8 cellular contexts compared by ENCODE assay signal in the genomic region with DNA sequence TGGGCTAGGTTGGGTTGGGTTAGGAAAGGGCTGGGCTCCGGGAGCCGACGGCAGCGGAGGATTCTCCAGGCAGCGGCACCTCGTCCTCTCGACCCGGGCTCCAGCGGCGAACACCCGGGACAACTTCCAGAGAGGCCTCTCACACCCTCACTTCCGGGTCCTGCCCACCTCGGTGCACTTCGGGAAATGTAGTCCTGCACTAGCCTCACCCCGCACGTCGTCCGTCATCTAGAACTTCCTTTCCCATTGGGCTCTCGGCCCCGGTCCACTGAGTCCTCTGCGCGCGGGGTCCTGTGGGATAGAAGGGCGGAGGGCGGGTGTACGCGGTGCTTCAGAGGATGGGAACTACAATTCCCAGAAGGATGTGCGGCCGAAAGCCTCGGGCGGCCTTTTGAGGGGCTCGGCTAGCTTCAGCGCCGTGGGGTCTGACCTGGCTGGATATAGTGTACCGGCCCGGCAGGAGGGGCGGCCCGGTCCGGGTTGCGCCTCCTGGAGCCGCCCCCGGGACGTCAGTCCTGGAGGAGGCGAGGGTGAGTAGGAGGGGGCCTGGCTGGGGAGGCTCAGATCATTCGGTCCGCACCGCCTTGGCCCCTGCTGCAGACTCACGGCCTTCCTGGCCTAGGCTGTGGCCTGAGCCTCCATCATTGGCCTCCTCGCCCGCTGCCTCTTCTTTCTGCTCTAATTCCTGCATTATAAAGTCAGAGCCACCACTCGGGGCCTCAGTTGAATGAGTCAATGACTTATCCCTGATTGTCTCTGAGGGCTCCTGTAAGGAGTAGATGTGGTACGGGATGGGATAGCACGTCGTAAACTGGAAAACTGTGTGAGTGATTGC. TPM values are rescaled to one million over a fixed set of nuclear protein-coding genes. Genes with fewer than 3 reads are reported as not detected.
A peak's percentile ranks its signal among the peaks of the same experiment; 100 is the strongest.
DNase-seq lines count a peak whose midpoint lies in the region; ATAC-seq and TF ChIP-seq lines count a peak whose summit lies in the region.

Gene ERP44 (minus strand): TSS at position 114 of the 835 bp plus-strand sequence. CDS start 160 bp downstream, outside the sequence.
A gene with protein sequence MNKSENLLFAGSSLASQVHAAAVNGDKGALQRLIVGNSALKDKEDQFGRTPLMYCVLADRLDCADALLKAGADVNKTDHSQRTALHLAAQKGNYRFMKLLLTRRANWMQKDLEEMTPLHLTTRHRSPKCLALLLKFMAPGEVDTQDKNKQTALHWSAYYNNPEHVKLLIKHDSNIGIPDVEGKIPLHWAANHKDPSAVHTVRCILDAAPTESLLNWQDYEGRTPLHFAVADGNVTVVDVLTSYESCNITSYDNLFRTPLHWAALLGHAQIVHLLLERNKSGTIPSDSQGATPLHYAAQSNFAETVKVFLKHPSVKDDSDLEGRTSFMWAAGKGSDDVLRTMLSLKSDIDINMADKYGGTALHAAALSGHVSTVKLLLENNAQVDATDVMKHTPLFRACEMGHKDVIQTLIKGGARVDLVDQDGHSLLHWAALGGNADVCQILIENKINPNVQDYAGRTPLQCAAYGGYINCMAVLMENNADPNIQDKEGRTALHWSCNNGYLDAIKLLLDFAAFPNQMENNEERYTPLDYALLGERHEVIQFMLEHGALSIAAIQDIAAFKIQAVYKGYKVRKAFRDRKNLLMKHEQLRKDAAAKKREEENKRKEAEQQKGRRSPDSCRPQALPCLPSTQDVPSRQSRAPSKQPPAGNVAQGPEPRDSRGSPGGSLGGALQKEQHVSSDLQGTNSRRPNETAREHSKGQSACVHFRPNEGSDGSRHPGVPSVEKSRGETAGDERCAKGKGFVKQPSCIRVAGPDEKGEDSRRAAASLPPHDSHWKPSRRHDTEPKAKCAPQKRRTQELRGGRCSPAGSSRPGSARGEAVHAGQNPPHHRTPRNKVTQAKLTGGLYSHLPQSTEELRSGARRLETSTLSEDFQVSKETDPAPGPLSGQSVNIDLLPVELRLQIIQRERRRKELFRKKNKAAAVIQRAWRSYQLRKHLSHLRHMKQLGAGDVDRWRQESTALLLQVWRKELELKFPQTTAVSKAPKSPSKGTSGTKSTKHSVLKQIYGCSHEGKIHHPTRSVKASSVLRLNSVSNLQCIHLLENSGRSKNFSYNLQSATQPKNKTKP (plus strand): TSS at position 357 of the 835 bp plus-strand sequence. CDS start 5,279 bp downstream, outside the sequence.

- peaks cover 5% of the 10 kb centered on the region for H3K36me3 ChIP-seq in upper lobe of right lung

- H3K4me3 Mint-ChIP-seq in T-helper 1 cell treated with Interleukin-12 subunit alpha and Interleukin-12 subunit beta and Interleukin-4 antibody, amounts not matched to agents 30 μg/mL and 1 μg/mL, for 36 hours: peak within 1 kb of the TSS; percentile 99

- no peaks in the 10 kb centered on the region for H3K9me3 Mint-ChIP-seq in T-helper 1 cell treated with Interleukin-12 subunit alpha and Interleukin-12 subunit beta and Interleukin-4 antibody, amounts not matched to agents 30 μg/mL and 1 μg/mL, for 36 hours

- peaks cover 7% of the 10 kb centered on the region for H3K36me3 Mint-ChIP-seq in T-helper 1 cell treated with Interleukin-12 subunit alpha and Interleukin-12 subunit beta and Interleukin-4 antibody, amounts not matched to agents 30 μg/mL and 1 μg/mL, for 36 hours (ENCODE audit: low read depth)

- peak within 1 kb of the TSS; percentile 97 for H3K27ac Mint-ChIP-seq in T-helper 1 cell treated with Interleukin-12 subunit alpha and Interleukin-12 subunit beta and Interleukin-4 antibody, amounts not matched to agents 30 μg/mL and 1 μg/mL, for 36 hours

- in situ Hi-C loops in GM13977 (cut with MboI; ENCODE audit: low pct_unique_long_range_greater_than_20kb, low sequenced_read_pairs, unreplicated experiment): no loop called here

- no peaks in the 10 kb centered on the region for H3K27me3 ChIP-seq in upper lobe of right lung

- intact Hi-C loops in left cardiac atrium (cut with DNase I) (no loop called here), posterior vena cava (cut with DNase I) (no loop called here), upper lobe of right lung (cut with DNase I) (no loop called here)

- H3K4me1 Mint-ChIP-seq in T-helper 1 cell treated with Interleukin-12 subunit alpha and Interleukin-12 subunit beta and Interleukin-4 antibody, amounts not matched to agents 30 μg/mL and 1 μg/mL, for 36 hours (ENCODE audit: low read depth): peaks cover 26% of the 10 kb centered on the region

- DNase-seq in GM13977 (ENCODE audit: low spot score) (peak; percentile 92), NCI-H1694 (lab: John Stamatoyannopoulos, UW) (peak; percentile 96), amniotic stem cell (lab: John Stamatoyannopoulos, UW) (peak; percentile 100), left cardiac atrium (peak; percentile 99), posterior vena cava (ENCODE audit: low spot score) (peak; percentile 100), upper lobe of right lung (peak; percentile 99)

- ATAC-seq in HG02884 (IDR thresholded peaks at IDR 0.05; ENCODE audit: unreplicated experiment) (peak; percentile 97), left cardiac atrium (peak; percentile 99), upper lobe of right lung (peak; percentile 98)

- H3K9me3 ChIP-seq in upper lobe of right lung: no peaks in the 10 kb centered on the region

- no peaks in the 10 kb centered on the region for H3K27me3 Mint-ChIP-seq in T-helper 1 cell treated with Interleukin-12 subunit alpha and Interleukin-12 subunit beta and Interleukin-4 antibody, amounts not matched to agents 30 μg/mL and 1 μg/mL, for 36 hours (ENCODE audit: low read depth)

- H3K4me1 ChIP-seq in upper lobe of right lung: peaks cover 28% of the 10 kb centered on the region

- H3K4me3 ChIP-seq in upper lobe of right lung: peak within 1 kb of the TSS; percentile 91

- peak within 1 kb of the TSS; percentile 95 for H3K27ac ChIP-seq in upper lobe of right lung

- TF ChIP-seq CTCF in GM13977 (IDR thresholded peaks at IDR 0.05; ENCODE audit: extremely low read depth, insufficient read depth, missing control alignments): no peak
- no peak for TF ChIP-seq CTCF in upper lobe of right lung (IDR thresholded peaks at IDR 0.05)

RNA-seq across cellular contexts. Expression of gene ERP44, which starts in this region (rescaled TPM):
- 10 to 100 TPM; 18.9 to 19.5 TPM for total RNA-seq in left cardiac atrium
- total RNA-seq in posterior vena cava: 10 to 100 TPM; 18.5 TPM
- total RNA-seq in upper lobe of right lung: 27.0 TPM

RNA-seq across cellular contexts. Expression of the second gene that starts in this region (rescaled TPM):
- total RNA-seq in left cardiac atrium: 1 to 10 TPM; 7.9 to 9.3 TPM
- total RNA-seq in posterior vena cava: 10 to 100 TPM; 19.5 to 19.7 TPM
- 22.2 TPM for total RNA-seq in upper lobe of right lung

Comparison
In these comparisons a context has a peak if more than half of its experiments do, and no peak if none do; other contexts are left out.
1. Peak in every context shown above with its lines: DNase-seq, ATAC-seq, H3K4me3 ChIP-seq and H3K27ac ChIP-seq.